In the genomic region with DNA sequence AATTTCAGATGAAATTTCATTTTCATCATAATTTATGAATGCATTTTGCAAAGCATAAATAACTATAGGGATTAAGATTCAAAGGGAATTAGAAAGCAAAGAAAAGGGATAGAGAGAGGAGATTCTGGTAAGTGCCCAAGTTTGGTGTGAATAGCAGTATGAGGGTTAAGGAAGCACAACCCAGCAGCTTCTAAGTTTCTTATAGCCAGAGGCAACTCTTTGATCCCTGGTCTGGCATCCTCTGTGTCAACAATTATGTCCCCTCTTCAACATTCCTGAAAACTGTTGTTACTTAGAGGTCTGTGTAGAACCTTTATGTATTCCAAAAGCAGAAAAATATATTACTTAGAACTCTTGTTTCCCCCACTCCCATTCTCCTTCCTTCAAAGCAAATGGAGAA, we compare ENCODE assay signal across 30 cellular contexts.
"Had no signal": no experiment of that assay in that cellular context is flagged by ENCODE, and none has a peak within 500 bp of the region (broad histone marks: within the 10 kb centered on the region; RNA-seq: fewer than 3 reads in every experiment).

No MANE protein-coding gene starts in this region.

- H3K27ac Mint-ChIP-seq: activated CD4-positive, alpha-beta memory T cell treated with anti-CD3 and anti-CD28 coated beads, Interleukin-2, amount 10 ng/mL, durations not matched to agents 7 days and 5 days; activated CD4-positive, alpha-beta T cell treated with anti-CD3 and anti-CD28 coated beads, Interleukin-2, amount 10 ng/mL, durations not matched to agents 7 days and 5 days; activated naive CD4-positive, alpha-beta T cell treated with anti-CD3 and anti-CD28 coated beads, Interleukin-2, amount 10 ng/mL, durations not matched to agents 7 days and 5 days; activated naive CD4-positive, alpha-beta T cell treated with anti-CD3 and anti-CD28 coated beads, Interleukin-2, amount 50 U/mL, for 72 hours; activated naive CD8-positive, alpha-beta T cell treated with anti-CD3 and anti-CD28 coated beads, Interleukin-2, amount 10 ng/mL, durations not matched to agents 7 days and 5 days; activated T-cell treated with anti-CD3 and anti-CD28 coated beads, Interleukin-2, amount 50 U/mL, for 24 hours; activated T-cell treated with anti-CD3 and anti-CD28 coated beads, Interleukin-2, amount 50 U/mL, for 72 hours; brain; T-helper 17 cell; WTC11 had no signal

- H3K4me3 Mint-ChIP-seq: activated CD4-positive, alpha-beta memory T cell treated with anti-CD3 and anti-CD28 coated beads, Interleukin-2, amount 10 ng/mL, durations not matched to agents 7 days and 5 days; activated CD4-positive, alpha-beta T cell treated with anti-CD3 and anti-CD28 coated beads, Interleukin-2, amount 10 ng/mL, durations not matched to agents 7 days and 5 days; activated naive CD4-positive, alpha-beta T cell treated with anti-CD3 and anti-CD28 coated beads, Interleukin-2, amount 10 ng/mL, durations not matched to agents 7 days and 5 days; activated naive CD8-positive, alpha-beta T cell treated with anti-CD3 and anti-CD28 coated beads, Interleukin-2, amount 10 ng/mL, durations not matched to agents 7 days and 5 days; activated T-cell treated with anti-CD3 and anti-CD28 coated beads, Interleukin-2, amount 50 U/mL, for 24 hours; activated T-cell treated with anti-CD3 and anti-CD28 coated beads, Interleukin-2, amount 50 U/mL, for 72 hours; brain; T-helper 17 cell; WTC11 had no signal

- H3K4me3 ChIP-seq: ascending aorta, breast epithelium, cardiac muscle cell, colonic mucosa, esophagus squamous epithelium, gastroesophageal sphincter, heart right ventricle had no signal

- H3K9me3 Mint-ChIP-seq: activated CD4-positive, alpha-beta memory T cell treated with anti-CD3 and anti-CD28 coated beads, Interleukin-2, amount 10 ng/mL, durations not matched to agents 7 days and 5 days; activated CD4-positive, alpha-beta T cell treated with anti-CD3 and anti-CD28 coated beads, Interleukin-2, amount 10 ng/mL, durations not matched to agents 7 days and 5 days; activated naive CD4-positive, alpha-beta T cell treated with anti-CD3 and anti-CD28 coated beads, Interleukin-2, amount 10 ng/mL, durations not matched to agents 7 days and 5 days; activated naive CD4-positive, alpha-beta T cell treated with anti-CD3 and anti-CD28 coated beads, Interleukin-2, amount 50 U/mL, for 72 hours; activated naive CD8-positive, alpha-beta T cell treated with anti-CD3 and anti-CD28 coated beads, Interleukin-2, amount 10 ng/mL, durations not matched to agents 7 days and 5 days; activated T-cell treated with anti-CD3 and anti-CD28 coated beads, Interleukin-2, amount 50 U/mL, for 24 hours; activated T-cell treated with anti-CD3 and anti-CD28 coated beads, Interleukin-2, amount 50 U/mL, for 72 hours; WTC11 had no signal

- H3K36me3 ChIP-seq: ascending aorta, breast epithelium, cardiac muscle cell, colonic mucosa, esophagus squamous epithelium, gastroesophageal sphincter, heart right ventricle had no signal

- H3K36me3 Mint-ChIP-seq: activated naive CD4-positive, alpha-beta T cell treated with anti-CD3 and anti-CD28 coated beads, Interleukin-2, amount 10 ng/mL, durations not matched to agents 7 days and 5 days; activated naive CD4-positive, alpha-beta T cell treated with anti-CD3 and anti-CD28 coated beads, Interleukin-2, amount 50 U/mL, for 72 hours; activated naive CD8-positive, alpha-beta T cell treated with anti-CD3 and anti-CD28 coated beads, Interleukin-2, amount 10 ng/mL, durations not matched to agents 7 days and 5 days; brain; WTC11 had no signal

- H3K9me3 ChIP-seq: ascending aorta, breast epithelium, colonic mucosa, esophagus squamous epithelium, gastroesophageal sphincter, heart right ventricle had no signal

- H3K4me1 ChIP-seq: ascending aorta, breast epithelium, colonic mucosa, esophagus squamous epithelium, gastroesophageal sphincter, heart right ventricle had no signal

- H3K27ac ChIP-seq: ascending aorta, breast epithelium, cardiac muscle cell, colonic mucosa, epithelial cell of prostate, esophagus squamous epithelium, gastroesophageal sphincter, heart right ventricle, VCaP had no signal

- H3K4me1 Mint-ChIP-seq: activated CD4-positive, alpha-beta memory T cell treated with anti-CD3 and anti-CD28 coated beads, Interleukin-2, amount 10 ng/mL, durations not matched to agents 7 days and 5 days; activated CD4-positive, alpha-beta T cell treated with anti-CD3 and anti-CD28 coated beads, Interleukin-2, amount 10 ng/mL, durations not matched to agents 7 days and 5 days; activated naive CD4-positive, alpha-beta T cell treated with anti-CD3 and anti-CD28 coated beads, Interleukin-2, amount 10 ng/mL, durations not matched to agents 7 days and 5 days; activated naive CD8-positive, alpha-beta T cell treated with anti-CD3 and anti-CD28 coated beads, Interleukin-2, amount 10 ng/mL, durations not matched to agents 7 days and 5 days; brain; T-helper 17 cell had no signal

- H3K27me3 Mint-ChIP-seq: activated CD4-positive, alpha-beta T cell treated with anti-CD3 and anti-CD28 coated beads, Interleukin-2, amount 10 ng/mL, durations not matched to agents 7 days and 5 days had no signal

- DNase-seq: activated CD4-positive, alpha-beta memory T cell treated with anti-CD3 and anti-CD28 coated beads, Interleukin-2, amount 10 ng/mL, durations not matched to agents 7 days and 5 days; activated CD4-positive, alpha-beta T cell treated with anti-CD3 and anti-CD28 coated beads for 1 hour; activated CD4-positive, alpha-beta T cell treated with anti-CD3 and anti-CD28 coated beads for 4 hours; activated CD4-positive, alpha-beta T cell treated with anti-CD3 and anti-CD28 coated beads, Interleukin-2, amount 10 ng/mL, durations not matched to agents 7 days and 5 days; activated CD4-positive, alpha-beta T cell treated with anti-CD3 and anti-CD28 coated beads, Interleukin-2, amount 50 U/mL, for 4 hours; activated CD8-positive, alpha-beta memory T cell treated with anti-CD3 and anti-CD28 coated beads, Interleukin-2, amount 50 U/mL, for 48 hours; activated gamma-delta T cell; activated naive CD4-positive, alpha-beta T cell; activated naive CD4-positive, alpha-beta T cell treated with anti-CD3 and anti-CD28 coated beads, Interleukin-2, amount 10 ng/mL, durations not matched to agents 7 days and 5 days; activated naive CD8-positive, alpha-beta T cell treated with anti-CD3 and anti-CD28 coated beads, Interleukin-2, amount 10 ng/mL, durations not matched to agents 7 days and 5 days; activated T-cell treated with anti-CD3 and anti-CD28 coated beads for 4 hours; activated T-cell treated with anti-CD3 and anti-CD28 coated beads, Interleukin-2, amount 50 U/mL, for 24 hours; activated T-cell treated with anti-CD3 and anti-CD28 coated beads, Interleukin-2, amount 50 U/mL, for 72 hours; central memory CD4-positive, alpha-beta T cell; cerebellar nuclear complex; colonic mucosa; effector CD8-positive, alpha-beta T cell; esophagus squamous epithelium; foreskin melanocyte; heart right ventricle; T-helper 17 cell had no signal
